In genomic region chr2:191719938-191720337, GRCh38 we compare ENCODE assay signal across 1 cellular context.
TF ChIP-seq lines count a peak whose summit lies in the region.

No MANE protein-coding gene starts in this region.

TF ChIP-seq in K562, 482 proteins besides CTCF, POLR2A, EP300 and RAD21 (continued from another document):
- TF ChIP-seq, protein P1, sequence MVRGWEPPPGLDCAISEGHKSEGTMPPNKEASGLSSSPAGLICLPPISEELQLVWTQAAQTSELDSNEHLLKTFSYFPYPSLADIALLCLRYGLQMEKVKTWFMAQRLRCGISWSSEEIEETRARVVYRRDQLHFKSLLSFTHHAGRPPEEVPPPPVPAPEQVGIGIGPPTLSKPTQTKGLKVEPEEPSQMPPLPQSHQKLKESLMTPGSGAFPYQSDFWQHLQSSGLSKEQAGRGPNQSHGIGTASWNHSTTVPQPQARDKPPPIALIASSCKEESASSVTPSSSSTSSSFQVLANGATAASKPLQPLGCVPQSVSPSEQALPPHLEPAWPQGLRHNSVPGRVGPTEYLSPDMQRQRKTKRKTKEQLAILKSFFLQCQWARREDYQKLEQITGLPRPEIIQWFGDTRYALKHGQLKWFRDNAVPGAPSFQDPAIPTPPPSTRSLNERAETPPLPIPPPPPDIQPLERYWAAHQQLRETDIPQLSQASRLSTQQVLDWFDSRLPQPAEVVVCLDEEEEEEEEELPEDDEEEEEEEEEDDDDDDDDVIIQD (CRISPR knock-in tag; IDR thresholded peaks at IDR 0.05) = no peak
- no peak for TF ChIP-seq YBX1 (IDR thresholded peaks at IDR 0.05)
- no peak for TF ChIP-seq JUN (IDR thresholded peaks at IDR 0.05; ENCODE audit: borderline replicate concordance, low read depth, low read length)
- TF ChIP-seq JUN (CRISPR knock-in tag; IDR thresholded peaks at IDR 0.05; ENCODE audit: borderline replicate concordance) = no peak
- TF ChIP-seq, protein P2, sequence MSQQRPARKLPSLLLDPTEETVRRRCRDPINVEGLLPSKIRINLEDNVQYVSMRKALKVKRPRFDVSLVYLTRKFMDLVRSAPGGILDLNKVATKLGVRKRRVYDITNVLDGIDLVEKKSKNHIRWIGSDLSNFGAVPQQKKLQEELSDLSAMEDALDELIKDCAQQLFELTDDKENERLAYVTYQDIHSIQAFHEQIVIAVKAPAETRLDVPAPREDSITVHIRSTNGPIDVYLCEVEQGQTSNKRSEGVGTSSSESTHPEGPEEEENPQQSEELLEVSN (IDR thresholded peaks at IDR 0.05; ENCODE audit: borderline replicate concordance in 1 of 2, extremely low read depth in 1 of 2, insufficient read depth in 1 of 2, insufficient read length in 1 of 2, low read depth in 1 of 2, low read length in 1 of 2, poor library complexity in 1 of 2, severe bottlenecking in 1 of 2) = no peak
- peak; percentile 89 for TF ChIP-seq MAFK (IDR thresholded peaks at IDR 0.05; ENCODE audit: low read length)
- no peak for TF ChIP-seq BCLAF1 (IDR thresholded peaks at IDR 0.05; ENCODE audit: borderline replicate concordance in 1 of 2, control insufficient read depth in 1 of 2, low read depth in 2 of 2, low read length in 1 of 2)
- no peak for TF ChIP-seq ZSCAN29 (IDR thresholded peaks at IDR 0.05)
- TF ChIP-seq, protein P3, sequence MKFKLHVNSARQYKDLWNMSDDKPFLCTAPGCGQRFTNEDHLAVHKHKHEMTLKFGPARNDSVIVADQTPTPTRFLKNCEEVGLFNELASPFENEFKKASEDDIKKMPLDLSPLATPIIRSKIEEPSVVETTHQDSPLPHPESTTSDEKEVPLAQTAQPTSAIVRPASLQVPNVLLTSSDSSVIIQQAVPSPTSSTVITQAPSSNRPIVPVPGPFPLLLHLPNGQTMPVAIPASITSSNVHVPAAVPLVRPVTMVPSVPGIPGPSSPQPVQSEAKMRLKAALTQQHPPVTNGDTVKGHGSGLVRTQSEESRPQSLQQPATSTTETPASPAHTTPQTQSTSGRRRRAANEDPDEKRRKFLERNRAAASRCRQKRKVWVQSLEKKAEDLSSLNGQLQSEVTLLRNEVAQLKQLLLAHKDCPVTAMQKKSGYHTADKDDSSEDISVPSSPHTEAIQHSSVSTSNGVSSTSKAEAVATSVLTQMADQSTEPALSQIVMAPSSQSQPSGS (CRISPR knock-in tag; IDR thresholded peaks at IDR 0.05) = no peak
- TF ChIP-seq GABPB2 (CRISPR knock-in tag; conservative IDR thresholded peaks at IDR 0.05) = no peak
- no peak for TF ChIP-seq HMG20A (CRISPR knock-in tag; conservative IDR thresholded peaks at IDR 0.05)
- no peak for TF ChIP-seq DMBX1 (CRISPR knock-in tag; IDR thresholded peaks at IDR 0.05; ENCODE audit: borderline replicate concordance)
- no peak for TF ChIP-seq TAF7 (tag; IDR thresholded peaks at IDR 0.05)
- TF ChIP-seq GTF2F1 (IDR thresholded peaks at IDR 0.05; ENCODE audit: low read depth, low read length) = no peak
- TF ChIP-seq TCF3 (CRISPR knock-in tag; IDR thresholded peaks at IDR 0.05) = no peak
- TF ChIP-seq SMARCA4 (IDR thresholded peaks at IDR 0.05) = no peak
- TF ChIP-seq PTTG1 (tag; IDR thresholded peaks at IDR 0.05; ENCODE audit: low read depth) = no peak
- TF ChIP-seq, protein P4, sequence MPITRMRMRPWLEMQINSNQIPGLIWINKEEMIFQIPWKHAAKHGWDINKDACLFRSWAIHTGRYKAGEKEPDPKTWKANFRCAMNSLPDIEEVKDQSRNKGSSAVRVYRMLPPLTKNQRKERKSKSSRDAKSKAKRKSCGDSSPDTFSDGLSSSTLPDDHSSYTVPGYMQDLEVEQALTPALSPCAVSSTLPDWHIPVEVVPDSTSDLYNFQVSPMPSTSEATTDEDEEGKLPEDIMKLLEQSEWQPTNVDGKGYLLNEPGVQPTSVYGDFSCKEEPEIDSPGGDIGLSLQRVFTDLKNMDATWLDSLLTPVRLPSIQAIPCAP (CRISPR knock-in tag; IDR thresholded peaks at IDR 0.05; ENCODE audit: borderline replicate concordance) = no peak
- TF ChIP-seq FUS (optimal IDR thresholded peaks at IDR 0.05; ENCODE audit: low read depth, low read length) = no peak
- TF ChIP-seq ZNF316 (IDR thresholded peaks at IDR 0.05) = peak; percentile 88
- TF ChIP-seq PPARD (CRISPR knock-in tag; IDR thresholded peaks at IDR 0.05) = no peak
- no peak for TF ChIP-seq SNIP1 (IDR thresholded peaks at IDR 0.05; ENCODE audit: low read depth)
- no peak for TF ChIP-seq RERE (CRISPR knock-in tag; IDR thresholded peaks at IDR 0.05; ENCODE audit: borderline replicate concordance)
- no peak for TF ChIP-seq ZNF140 (CRISPR knock-in tag; IDR thresholded peaks at IDR 0.05)
- no peak for TF ChIP-seq BRD9 (IDR thresholded peaks at IDR 0.05; ENCODE audit: low read depth, partially characterized antibody)
- TF ChIP-seq, protein P5, sequence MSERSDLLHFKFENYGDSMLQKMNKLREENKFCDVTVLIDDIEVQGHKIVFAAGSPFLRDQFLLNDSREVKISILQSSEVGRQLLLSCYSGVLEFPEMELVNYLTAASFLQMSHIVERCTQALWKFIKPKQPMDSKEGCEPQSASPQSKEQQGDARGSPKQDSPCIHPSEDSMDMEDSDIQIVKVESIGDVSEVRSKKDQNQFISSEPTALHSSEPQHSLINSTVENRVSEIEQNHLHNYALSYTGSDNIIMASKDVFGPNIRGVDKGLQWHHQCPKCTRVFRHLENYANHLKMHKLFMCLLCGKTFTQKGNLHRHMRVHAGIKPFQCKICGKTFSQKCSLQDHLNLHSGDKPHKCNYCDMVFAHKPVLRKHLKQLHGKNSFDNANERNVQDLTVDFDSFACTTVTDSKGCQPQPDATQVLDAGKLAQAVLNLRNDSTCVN (CRISPR knock-in tag; IDR thresholded peaks at IDR 0.05) = no peak
- no peak for TF ChIP-seq ZFP30 (CRISPR knock-in tag; IDR thresholded peaks at IDR 0.05; ENCODE audit: borderline replicate concordance)
- no peak for TF ChIP-seq ZNF639 (CRISPR knock-in tag; conservative IDR thresholded peaks at IDR 0.05 in 1 of 2, IDR thresholded peaks at IDR 0.05 in 1 of 2)
- no peak for TF ChIP-seq MBD1 (CRISPR knock-in tag; IDR thresholded peaks at IDR 0.05)
- TF ChIP-seq SMAD4 (CRISPR knock-in tag; conservative IDR thresholded peaks at IDR 0.05) = no peak
- no peak for TF ChIP-seq HDAC6 (IDR thresholded peaks at IDR 0.05; ENCODE audit: low read depth, low read length)
- TF ChIP-seq MCM3 (IDR thresholded peaks at IDR 0.05) = no peak
